ENCODE assay signal across 10 cellular contexts in genomic region chr4:40842725-40843401, GRCh38.
DNase-seq lines count a peak whose midpoint lies in the region; ATAC-seq and TF ChIP-seq lines count a peak whose summit lies in the region.
"Had no signal": no experiment of that assay in that cellular context is flagged by ENCODE, and none has a peak within 500 bp of the region (broad histone marks: within the 10 kb centered on the region; RNA-seq: fewer than 3 reads in every experiment).

No MANE protein-coding gene starts in this region.

- no peaks in the 10 kb centered on the region for H3K9me3 ChIP-seq in heart left ventricle
- H3K9me3 ChIP-seq: Caco-2, thoracic aorta had no signal

- H3K27me3 ChIP-seq in heart left ventricle, result no peaks in the 10 kb centered on the region

- H3K4me3 ChIP-seq in heart left ventricle, result peak overlapping the region in 5 of 12 donors; percentile 28 to 41 (median 31)
- H3K4me3 ChIP-seq: thoracic aorta had no signal

- WGBS in heart left ventricle, 4 donors, result 47 to 54% (median 49%) methylated on average over 14 of the region's 14 CpGs

- H3K36me3 ChIP-seq in heart left ventricle, result no peaks in the 10 kb centered on the region
- H3K36me3 ChIP-seq: thoracic aorta had no signal

- intact Hi-C loops in heart left ventricle (cut with DNase I), result loop anchor here in 5 of 10 donors (2.0 to 10.0 kb wide), 4 partner anchors 52 to 106 kb away; no protein-coding TSS in a partner anchor

- H3K4me1 ChIP-seq in heart left ventricle, result peaks cover 0 to 27% (median 12%) of the 10 kb centered on the region in 12 donors
- H3K4me1 ChIP-seq: Caco-2 had no signal

- TF ChIP-seq CTCF in heart left ventricle (IDR thresholded peaks at IDR 0.05), result no peak

- TF ChIP-seq POLR2A in heart left ventricle (IDR thresholded peaks at IDR 0.05), result no peak

- ATAC-seq in heart left ventricle, result peak; percentile 16 to 54 (median 34)

- DNase-seq in EL (peak; percentile 17), NCI-H2196 treated with DMSO at 0.1 percent for 48 hours (lab: John Stamatoyannopoulos, UW; ENCODE audit: unreplicated experiment) (peak; percentile 67), heart left ventricle (no peak), retina (peak; percentile 69), hippocampal formation (lab: John Stamatoyannopoulos, UW) (no peak), iPS-NIHi7 (ENCODE audit: extremely low spot score) (no peak)
- DNase-seq in stimulated activated CD4-positive, alpha-beta T cell treated with anti-CD3 and anti-CD28 coated beads, Interleukin-2, amount 100 ng/mL, for 24 hours, result no peak
- DNase-seq: Caco-2; stimulated activated CD4-positive, alpha-beta T cell treated with anti-CD3 and anti-CD28 coated beads, Interleukin-12 subunit alpha, Interleukin-12 subunit beta, amount 100 ng/mL, for 4 hours had no signal

- peak overlapping the region in 8 of 12 donors; percentile 30 to 73 (median 55) for H3K27ac ChIP-seq in heart left ventricle

Comparison
In these comparisons a context has a peak if more than half of its experiments do, and no peak if none do; other contexts are left out.
1. DNase-seq: peak in EL (single experiment), NCI-H2196 treated with DMSO at 0.1 percent for 48 hours (single experiment) and retina (single experiment); none in heart left ventricle (0 of 5), hippocampal formation (0 of 2), iPS-NIHi7 (single experiment) and stimulated activated CD4-positive, alpha-beta T cell treated with anti-CD3 and anti-CD28 coated beads, Interleukin-2, amount 100 ng/mL, for 24 hours (0 of 2).